ENCODE assay signal across 23 cellular contexts in the genomic region with DNA sequence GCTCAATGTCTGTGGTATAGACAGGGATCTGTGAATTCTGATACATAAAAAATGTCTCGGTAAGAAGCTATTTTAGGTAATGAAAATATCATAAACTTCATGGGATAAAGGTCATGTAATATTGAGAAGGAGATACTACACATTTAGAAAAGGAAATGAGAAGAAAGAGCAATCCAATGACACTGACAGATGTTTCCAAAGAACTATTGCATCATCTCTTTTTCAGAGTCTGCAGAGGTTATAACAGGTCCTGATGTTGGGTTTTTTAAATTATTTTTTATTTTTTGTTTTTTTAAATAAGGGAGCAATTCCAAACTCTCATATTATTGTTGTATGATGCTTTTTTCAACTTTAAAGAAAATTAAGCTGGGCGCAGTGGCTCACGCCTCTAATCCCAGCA.
"Had no signal": no experiment of that assay in that cellular context is flagged by ENCODE, and none has a peak within 500 bp of the region (broad histone marks: within the 10 kb centered on the region; RNA-seq: fewer than 3 reads in every experiment).

No MANE protein-coding gene starts in this region.

- H3K9me3 ChIP-seq: MG63, SJSA1 had no signal

- FAIRE-seq: RCC 7860 had no signal

- H3K27ac ChIP-seq: SJSA1, SK-N-MC had no signal

- H3K4me1 ChIP-seq: SJSA1 had no signal

- H3K27me3 ChIP-seq: MG63, SJSA1 had no signal

- DNase-seq: Karpas-422; KG1; MG63; NCI-H1092; NCI-H1105 treated with DMSO at 0.1 percent for 48 hours; NCI-H1417 treated with DMSO at 0.1 percent for 48 hours; NCI-H146; NCI-H1694 treated with DMSO at 0.1 percent for 48 hours; NCI-H1930; NCI-H2081; NCI-H2107; NCI-H2227 treated with DMSO at 0.1 percent for 48 hours; NCI-H524; NCI-H526 treated with DMSO at 0.1 percent for 48 hours; NCI-H748 treated with DMSO at 0.1 percent for 48 hours; NK-92 treated with Interleukin-12 subunit alpha and Interleukin-12 subunit beta, amount 100 ng/mL, for 24 hours; Right ventricle myocardium superior; RPMI8226; SIG-M5; T-helper 2 cell had no signal

- H3K4me3 ChIP-seq: MG63, SJSA1, SK-N-MC had no signal

- H3K36me3 ChIP-seq: MG63, SJSA1 had no signal
